Comparison of ENCODE assay signal across 8 cellular contexts in the genomic region with DNA sequence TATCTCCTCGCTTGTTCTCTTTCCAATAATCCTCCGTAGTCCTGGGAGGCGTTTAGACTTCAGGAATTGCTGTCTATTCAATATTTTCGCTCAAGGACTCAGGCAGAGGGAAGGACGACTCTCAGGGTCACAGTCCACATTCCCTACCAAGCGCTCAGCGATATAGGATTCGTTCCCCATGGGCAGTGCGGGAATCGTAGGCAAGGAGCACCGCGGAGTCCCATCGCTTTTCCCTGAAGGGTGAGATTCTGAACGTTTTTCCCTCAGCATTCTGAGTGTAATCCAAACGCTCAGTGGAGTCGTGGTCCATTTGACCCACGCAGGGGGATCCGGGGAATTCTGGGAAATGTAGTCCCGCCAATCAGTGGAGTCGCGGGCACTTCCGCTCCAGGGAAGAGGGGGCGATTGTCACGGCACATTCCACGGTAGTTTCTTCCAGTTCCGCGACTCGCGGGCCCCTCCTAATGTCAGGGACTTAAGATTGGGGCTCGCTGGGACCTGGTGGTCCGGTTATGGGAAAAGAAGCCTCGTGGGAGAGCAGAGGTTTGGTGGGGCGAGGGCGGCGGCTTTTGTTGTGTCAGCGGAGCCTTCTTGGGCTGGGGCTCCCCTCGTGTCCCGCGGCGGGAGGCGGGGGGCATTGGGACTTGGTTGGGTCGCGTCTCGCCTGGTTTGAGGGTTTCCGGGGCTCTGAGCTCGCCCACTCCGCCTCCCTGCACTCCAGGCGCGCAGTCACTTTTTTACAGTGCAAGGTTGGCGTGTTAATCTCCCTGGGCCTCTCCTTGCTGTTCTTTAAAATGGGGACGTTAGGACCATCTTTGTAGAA. TPM values are rescaled to one million over a fixed set of nuclear protein-coding genes. Genes with fewer than 3 reads are reported as not detected.
DNase-seq lines count a peak whose midpoint lies in the region; ATAC-seq and TF ChIP-seq lines count a peak whose summit lies in the region.

Gene ZNF234 (plus strand): TSS at position 364 of the 823 bp plus-strand sequence. CDS start 3,079 bp downstream, outside the sequence.

- peaks cover 0 to 17% (median 7%) of the 10 kb centered on the region in 4 donors for H3K9me3 ChIP-seq in liver (ENCODE audit: control insufficient read depth in 4 of 4, low read length in 3 of 4)

- no peaks in the 10 kb centered on the region for H3K27me3 ChIP-seq in liver (ENCODE audit: control insufficient read depth in 4 of 4, insufficient read depth in 4 of 4, low read length in 3 of 4)

- TF ChIP-seq RAD21 in liver (IDR thresholded peaks at IDR 0.05), result peak in 1 of 2 donors; percentile 42

- H3K27ac ChIP-seq in liver (ENCODE audit: low read depth in 1 of 2, low read length in 2 of 2), result peak within 1 kb of the TSS; percentile 37 to 75

- TF ChIP-seq CTCF in GM12875 (IDR thresholded peaks at IDR 0.05; ENCODE audit: borderline replicate concordance, insufficient read depth, low read depth, low read length) (no peak), liver (IDR thresholded peaks at IDR 0.05; ENCODE audit: low read depth, low read length, missing input control) (no peak)

- H3K4me3 ChIP-seq in GM12875 (ENCODE audit: low read depth, low read length), result peak within 1 kb of the TSS; percentile 87
- H3K4me3 ChIP-seq in liver (ENCODE audit: low read depth in 1 of 3, low read length in 3 of 3), result peak within 1 kb of the TSS; percentile 64 to 92 (median 79)

- peaks cover 3 to 25% (median 25%) of the 10 kb centered on the region in 4 donors for H3K36me3 ChIP-seq in liver (ENCODE audit: control insufficient read depth in 4 of 4, insufficient read depth in 3 of 4, low read depth in 1 of 4, low read length in 3 of 4)

- peaks cover 2 to 16% (median 8%) of the 10 kb centered on the region in 4 donors for H3K4me1 ChIP-seq in liver (ENCODE audit: control insufficient read depth in 4 of 4, insufficient read depth in 4 of 4, low read length in 3 of 4)

- WGBS in liver, result 1% methylated on average over 51 of the region's 51 CpGs

- ATAC-seq in HG02981 (IDR thresholded peaks at IDR 0.05; ENCODE audit: unreplicated experiment), result peak; percentile 79

- peak within 1 kb of the TSS; percentile 52 to 56 for H3K9ac ChIP-seq in liver (ENCODE audit: low read depth in 1 of 2, low read length in 2 of 2)

- DNase-seq in NCI-H524 treated with DMSO at 0.1 percent for 48 hours (lab: John Stamatoyannopoulos, UW), result peak; percentile 19
- DNase-seq in activated CD4-positive, alpha-beta T cell treated with anti-CD3 and anti-CD28 coated beads, Interleukin-2, amount 50 U/mL, for 48 hours, result peak; percentile 68 to 78
- DNase-seq in dermis microvascular lymphatic vessel endothelial cell (ENCODE audit: low read depth in 2 of 2), result peak; percentile 59 to 82
- peak; percentile 74 for DNase-seq in stimulated activated CD4-positive, alpha-beta T cell treated with anti-CD3 and anti-CD28 coated beads, Interleukin-2, amount 100 ng/mL, for 4 hours (ENCODE audit: low read depth)
- DNase-seq in NCI-H1048 (lab: John Stamatoyannopoulos, UW), result no peak

TF ChIP-seq in liver, 16 proteins besides CTCF, POLR2A, EP300 and RAD21:
- TF ChIP-seq ZBTB33 (IDR thresholded peaks at IDR 0.05) (peak; percentile 54), JUND (IDR thresholded peaks at IDR 0.05) (no peak), RXRA (IDR thresholded peaks at IDR 0.05) (peak; percentile 24 to 25), REST (IDR thresholded peaks at IDR 0.05) (peak; percentile 13), TAF1 (conservative IDR thresholded peaks at IDR 0.05) (no peak), YY1 (IDR thresholded peaks at IDR 0.05) (peak; percentile 68), GABPA (IDR thresholded peaks at IDR 0.05 in 1 of 2, conservative IDR thresholded peaks at IDR 0.05 in 1 of 2) (peak; percentile 72 to 94), EGR1 (IDR thresholded peaks at IDR 0.05; ENCODE audit: low read depth in 2 of 2) (peak; percentile 89 to 93), SP1 (IDR thresholded peaks at IDR 0.05) (peak; percentile 20), FOXA2 (IDR thresholded peaks at IDR 0.05) (no peak), HNF4G (IDR thresholded peaks at IDR 0.05) (no peak), NR2F2 (IDR thresholded peaks at IDR 0.05) (peak; percentile 72), HNF4A (conservative IDR thresholded peaks at IDR 0.05) (peak; percentile 50 to 67), FOXA1 (IDR thresholded peaks at IDR 0.05) (no peak)
- TF ChIP-seq, protein P1, sequence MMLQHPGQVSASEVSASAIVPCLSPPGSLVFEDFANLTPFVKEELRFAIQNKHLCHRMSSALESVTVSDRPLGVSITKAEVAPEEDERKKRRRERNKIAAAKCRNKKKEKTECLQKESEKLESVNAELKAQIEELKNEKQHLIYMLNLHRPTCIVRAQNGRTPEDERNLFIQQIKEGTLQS (IDR thresholded peaks at IDR 0.05), result no peak
- TF ChIP-seq, protein P2, sequence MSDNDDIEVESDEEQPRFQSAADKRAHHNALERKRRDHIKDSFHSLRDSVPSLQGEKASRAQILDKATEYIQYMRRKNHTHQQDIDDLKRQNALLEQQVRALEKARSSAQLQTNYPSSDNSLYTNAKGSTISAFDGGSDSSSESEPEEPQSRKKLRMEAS (IDR thresholded peaks at IDR 0.05), result peak; percentile 56

RNA-seq across cellular contexts. Expression of gene ZNF234, which starts in this region (rescaled TPM):
- total RNA-seq in dermis microvascular lymphatic vessel endothelial cell (6.2 and 10.2 TPM in 2 replicates), liver (1 to 10 TPM; 4.4 to 5.2 TPM)
- 1 to 10 TPM; 1.1 to 2.0 TPM for polyA plus RNA-seq in liver
